Comparison of ENCODE assay signal across 36 cellular contexts in the genomic region with DNA sequence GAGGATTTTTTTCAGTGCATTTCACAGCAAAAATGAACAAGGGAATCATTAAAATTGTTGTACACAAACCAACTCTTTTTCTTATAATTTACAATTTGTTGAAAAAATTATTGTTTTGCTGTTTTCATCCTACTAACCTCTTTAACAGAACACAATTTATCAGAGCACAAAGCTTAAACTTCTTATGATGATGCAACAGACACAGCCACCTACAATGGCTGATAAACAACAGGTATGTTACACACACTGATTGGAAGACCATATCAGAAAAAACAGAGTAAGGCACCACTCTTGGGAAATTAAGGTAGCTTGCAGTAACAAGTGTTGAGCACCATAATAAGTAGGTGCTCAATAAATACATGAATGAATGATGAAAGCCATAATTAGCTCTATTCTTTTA.
"Had no signal": no experiment of that assay in that cellular context is flagged by ENCODE, and none has a peak within 500 bp of the region (broad histone marks: within the 10 kb centered on the region; RNA-seq: fewer than 3 reads in every experiment).

No MANE protein-coding gene starts in this region.

- H3K4me3 ChIP-seq: MG63 had no signal

- H3K9me3 ChIP-seq: MG63 had no signal

- H3K27me3 ChIP-seq: MG63 had no signal

- DNase-seq: Karpas-422, Kasumi-1, MG63, MM.1S, MV-4-11, NCI-H1048, NCI-H1092, NCI-H1092 treated with DMSO at 0.1 percent for 48 hours, NCI-H1105, NCI-H1105 treated with DMSO at 0.1 percent for 48 hours, NCI-H1417, NCI-H1417 treated with DMSO at 0.1 percent for 48 hours, NCI-H1436, NCI-H1436 treated with DMSO at 0.1 percent for 48 hours, NCI-H146, NCI-H1694, NCI-H1694 treated with DMSO at 0.1 percent for 48 hours, NCI-H187, NCI-H187 treated with DMSO at 0.1 percent for 48 hours, NCI-H1930, NCI-H2029, NCI-H2029 treated with DMSO at 0.1 percent for 48 hours, NCI-H2081, NCI-H2081 treated with DMSO at 0.1 percent for 48 hours, NCI-H2107, NCI-H2171, NCI-H2171 treated with DMSO at 0.1 percent for 48 hours, NCI-H2227 treated with DMSO at 0.1 percent for 48 hours, NCI-H226, NCI-H345, NCI-H446, NCI-H446 treated with DMSO at 0.1 percent for 48 hours, NCI-H510A, NCI-H510A treated with DMSO at 0.1 percent for 48 hours, NCI-H524, NCI-H524 treated with DMSO at 0.1 percent for 48 hours had no signal
